Comparison of ENCODE assay signal across 9 cellular contexts in the genomic region with DNA sequence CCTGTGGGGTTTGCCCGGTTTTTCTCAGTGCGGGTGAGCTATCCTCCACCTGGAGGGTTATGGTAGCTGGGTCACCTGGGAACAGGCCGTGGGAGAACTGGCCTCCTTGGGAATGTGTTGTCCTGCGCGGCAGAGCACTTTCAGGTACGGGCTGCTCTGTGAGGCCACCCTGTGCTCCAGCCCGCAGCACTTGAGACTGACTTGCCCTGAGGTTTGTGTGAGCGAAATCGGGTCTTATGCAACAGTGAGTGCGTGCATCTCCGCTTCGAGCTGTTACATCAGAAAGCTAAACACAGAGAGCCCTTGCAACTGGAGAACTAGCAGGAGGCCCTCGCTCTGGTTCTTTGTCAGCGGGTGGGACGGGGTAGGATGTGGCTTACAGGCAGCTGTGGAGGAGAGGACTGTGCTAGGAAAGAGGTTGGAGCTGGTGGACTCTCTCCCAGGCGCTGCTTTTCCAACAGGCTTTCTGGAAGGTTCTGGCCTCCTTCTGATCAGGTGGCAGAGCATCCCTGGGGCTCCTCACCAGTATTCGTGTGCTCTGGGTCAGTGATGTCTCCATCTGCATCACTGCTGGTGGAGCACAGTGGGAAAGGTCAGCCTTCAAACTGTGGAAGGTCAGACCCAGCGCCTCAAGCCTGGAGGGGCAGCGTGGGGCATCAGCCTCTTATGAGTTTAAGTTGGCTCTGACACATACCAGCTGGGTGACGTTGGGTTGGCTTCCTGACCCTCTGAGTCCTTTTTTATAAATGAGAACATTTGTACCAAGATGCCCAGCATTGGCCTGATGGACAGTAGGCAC.
DNase-seq lines count a peak whose midpoint lies in the region; ATAC-seq, FAIRE-seq and TF ChIP-seq lines count a peak whose summit lies in the region.
"Had no signal": no experiment of that assay in that cellular context is flagged by ENCODE, and none has a peak within 500 bp of the region (broad histone marks: within the 10 kb centered on the region; RNA-seq: fewer than 3 reads in every experiment).

No MANE protein-coding gene starts in this region.

- no peaks in the 10 kb centered on the region for H3K9me3 Mint-ChIP-seq in T-helper 1 cell treated with Interleukin-12 subunit alpha and Interleukin-12 subunit beta and Interleukin-4 antibody, amounts not matched to agents 30 μg/mL and 1 μg/mL, for 36 hours

- H3K4me3 ChIP-seq in HL-60 (replicated peaks; ENCODE audit: insufficient read depth, low read length), result no peak overlapping the region
- H3K4me3 ChIP-seq in heart left ventricle, result no peak overlapping the region
- H3K4me3 ChIP-seq in MG63, result no peak overlapping the region

- intact Hi-C loops in heart left ventricle (cut with DNase I), result no loop called here

- peak overlapping the region; percentile 74 for H3K27ac Mint-ChIP-seq in T-helper 1 cell treated with Interleukin-12 subunit alpha and Interleukin-12 subunit beta and Interleukin-4 antibody, amounts not matched to agents 30 μg/mL and 1 μg/mL, for 36 hours

- H3K27me3 ChIP-seq in HL-60 (ENCODE audit: insufficient read depth, poor library complexity, severe bottlenecking), result no peaks in the 10 kb centered on the region
- no peaks in the 10 kb centered on the region for H3K27me3 ChIP-seq in heart left ventricle
- no peaks in the 10 kb centered on the region for H3K27me3 ChIP-seq in MG63

- no peak overlapping the region for H3K4me3 Mint-ChIP-seq in T-helper 1 cell treated with Interleukin-12 subunit alpha and Interleukin-12 subunit beta and Interleukin-4 antibody, amounts not matched to agents 30 μg/mL and 1 μg/mL, for 36 hours

- no peaks in the 10 kb centered on the region for H3K36me3 ChIP-seq in heart left ventricle
- no peaks in the 10 kb centered on the region for H3K36me3 ChIP-seq in MG63

- H3K36me3 Mint-ChIP-seq in T-helper 1 cell treated with Interleukin-12 subunit alpha and Interleukin-12 subunit beta and Interleukin-4 antibody, amounts not matched to agents 30 μg/mL and 1 μg/mL, for 36 hours (ENCODE audit: low read depth), result peaks cover 5% of the 10 kb centered on the region

- no peaks in the 10 kb centered on the region for H3K27me3 Mint-ChIP-seq in T-helper 1 cell treated with Interleukin-12 subunit alpha and Interleukin-12 subunit beta and Interleukin-4 antibody, amounts not matched to agents 30 μg/mL and 1 μg/mL, for 36 hours (ENCODE audit: low read depth)

- no peaks in the 10 kb centered on the region for H3K9me3 ChIP-seq in heart left ventricle
- no peaks in the 10 kb centered on the region for H3K9me3 ChIP-seq in MG63

- ATAC-seq in heart left ventricle (peak in 3 of 4 donors; percentile 49 to 58 (median 55)), HG02678 (IDR thresholded peaks at IDR 0.05; ENCODE audit: unreplicated experiment) (no peak), HG02610 (IDR thresholded peaks at IDR 0.05; ENCODE audit: unreplicated experiment) (no peak)

- H3K27ac ChIP-seq in HL-60 (replicated peaks) (peak overlapping the region; percentile 98), heart left ventricle (peak overlapping the region in 1 of 12 donors; percentile 68)

- TF ChIP-seq CTCF in HL-60 (IDR thresholded peaks at IDR 0.05; ENCODE audit: insufficient read depth, low read length), result no peak
- no peak for TF ChIP-seq CTCF in heart left ventricle (IDR thresholded peaks at IDR 0.05)

- 84 to 92% (median 89%) methylated on average over 20 of the region's 20 CpGs for WGBS in heart left ventricle, 4 donors

- H3K4me1 Mint-ChIP-seq in T-helper 1 cell treated with Interleukin-12 subunit alpha and Interleukin-12 subunit beta and Interleukin-4 antibody, amounts not matched to agents 30 μg/mL and 1 μg/mL, for 36 hours (ENCODE audit: low read depth), result peaks cover 60% of the 10 kb centered on the region

- H3K4me1 ChIP-seq in heart left ventricle, result peaks cover 0 to 87% (median 4%) of the 10 kb centered on the region in 12 donors

- DNase-seq in HL-60 (ENCODE audit: low read depth in 1 of 2, low spot score in 1 of 2) (peak; percentile 98 to 99), heart left ventricle (peak in 1 of 5 donors; percentile 36), pons (ENCODE audit: low spot score) (peak; percentile 74), urothelium cell line (ENCODE audit: low spot score) (no peak), MG63 (no peak)
- DNase-seq: occipital lobe had no signal

- FAIRE-seq in urothelium cell line (lab: Jason Lieb, UNC), result no peak

- no peak for TF ChIP-seq POLR2A in heart left ventricle (IDR thresholded peaks at IDR 0.05)

Comparison
In these comparisons a context has a peak if more than half of its experiments do, and no peak if none do; other contexts are left out.
1. DNase-seq: peak in HL-60 (2 of 2) and pons (single experiment); none in urothelium cell line (single experiment) and MG63 (single experiment).
2. ATAC-seq: peak in heart left ventricle (3 of 4); none in HG02678 (single experiment) and HG02610 (single experiment).